In the genomic region with DNA sequence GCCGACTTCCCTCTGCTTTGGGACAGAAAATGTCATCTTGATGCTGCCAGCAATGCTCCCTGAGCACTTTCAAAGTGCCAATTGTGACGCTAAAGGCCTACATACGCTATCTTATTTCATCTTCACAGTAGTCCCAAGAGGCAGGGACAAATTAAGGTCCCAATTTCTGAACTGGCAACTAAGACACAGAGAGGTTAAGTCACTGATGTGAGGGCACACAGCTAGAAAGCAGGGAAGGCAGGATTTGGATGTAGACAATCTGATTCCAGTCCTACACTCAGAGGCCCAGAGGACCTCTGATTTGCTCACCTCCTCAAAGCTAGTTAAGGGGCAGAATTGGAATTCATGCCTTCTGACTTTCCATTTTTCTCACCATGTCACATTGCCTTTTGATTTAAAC, we compare ENCODE assay signal across 37 cellular contexts.
DNase-seq lines count a peak whose midpoint lies in the region; ATAC-seq, FAIRE-seq and TF ChIP-seq lines count a peak whose summit lies in the region.
"Had no signal": no experiment of that assay in that cellular context is flagged by ENCODE, and none has a peak within 500 bp of the region (broad histone marks: within the 10 kb centered on the region; RNA-seq: fewer than 3 reads in every experiment).

No MANE protein-coding gene starts in this region.

- ATAC-seq in GM23338 (no peak), K562 (no peak), HG03460 (IDR thresholded peaks at IDR 0.05; ENCODE audit: unreplicated experiment) (no peak), gastrocnemius medialis (no peak)
- ATAC-seq: A549; CD8-positive, alpha-beta T cell had no signal

- H3K27ac Mint-ChIP-seq in GM23338, result no peak overlapping the region
- no peak overlapping the region for H3K27ac Mint-ChIP-seq in mesothelial cell of epicardium
- H3K27ac Mint-ChIP-seq: B cell; CD14-positive monocyte; CD4-positive, alpha-beta memory T cell; CD4-positive, alpha-beta T cell; CD4-positive, CD25-positive, alpha-beta regulatory T cell; CD8-positive, alpha-beta memory T cell; CD8-positive, alpha-beta T cell had no signal

- H3K9me2 ChIP-seq in GM23338 (ENCODE audit: insufficient read depth), result no peaks in the 10 kb centered on the region

- H3K36me3 ChIP-seq in GM23338 (ENCODE audit: insufficient read depth), result no peaks in the 10 kb centered on the region
- no peaks in the 10 kb centered on the region for H3K36me3 ChIP-seq in HEK293 (ENCODE audit: control insufficient read depth in 2 of 2, insufficient read depth in 1 of 2, low read length in 2 of 2)
- no peaks in the 10 kb centered on the region for H3K36me3 ChIP-seq in K562 (ENCODE audit: control insufficient read depth, insufficient read depth, low read length)
- no peaks in the 10 kb centered on the region for H3K36me3 ChIP-seq in osteoblast (ENCODE audit: insufficient read depth, low read length)
- no peaks in the 10 kb centered on the region for H3K36me3 ChIP-seq in gastrocnemius medialis
- H3K36me3 ChIP-seq: BE2C; BLaER1; BLaER1 treated with 17β-estradiol and CSF1 and Interleukin-3, amounts not matched to agents 10 nM and 100 nM had no signal

- no peaks in the 10 kb centered on the region for H3F3A ChIP-seq in GM23338 (replicated peaks; ENCODE audit: low read depth)

- no peaks in the 10 kb centered on the region for H3K36me3 Mint-ChIP-seq in GM23338 (ENCODE audit: low read depth)
- no peaks in the 10 kb centered on the region for H3K36me3 Mint-ChIP-seq in mesothelial cell of epicardium
- H3K36me3 Mint-ChIP-seq: CD14-positive monocyte; CD4-positive, alpha-beta memory T cell; CD4-positive, CD25-positive, alpha-beta regulatory T cell; CD8-positive, alpha-beta memory T cell; CD8-positive, alpha-beta T cell had no signal

- H3K79me2 ChIP-seq in GM23338 (replicated peaks; ENCODE audit: insufficient read depth) (no peaks in the 10 kb centered on the region), K562 (ENCODE audit: control insufficient read depth, insufficient read depth, low read length) (no peaks in the 10 kb centered on the region), osteoblast (ENCODE audit: insufficient read depth, low read length) (no peaks in the 10 kb centered on the region)

- no peak for FAIRE-seq in K562 (lab: Jason Lieb, UNC)
- FAIRE-seq: A204.1, A549, D721Med had no signal

- TF ChIP-seq CTCF in GM23338 (conservative IDR thresholded peaks at IDR 0.05; ENCODE audit: low read depth in 2 of 2), result no peak
- TF ChIP-seq CTCF in HEK293 (tag by site-specific recombination; IDR thresholded peaks at IDR 0.05), result no peak
- TF ChIP-seq CTCF in K562 (IDR thresholded peaks at IDR 0.05 in 2 of 3, conservative IDR thresholded peaks at IDR 0.05 in 1 of 3; ENCODE audit: insufficient read depth in 2 of 3, low read depth in 1 of 3, low read length in 3 of 3), result no peak
- TF ChIP-seq CTCF in osteoblast (IDR thresholded peaks at IDR 0.05; ENCODE audit: extremely low read depth, low read depth, low read length), result no peak
- TF ChIP-seq CTCF in mesothelial cell of epicardium (IDR thresholded peaks at IDR 0.05; ENCODE audit: unreplicated experiment), result no peak
- TF ChIP-seq CTCF in gastrocnemius medialis (IDR thresholded peaks at IDR 0.05 in 4 of 5, conservative IDR thresholded peaks at IDR 0.05 in 1 of 5), result no peak

- TF ChIP-seq POLR2A in K562 (conservative IDR thresholded peaks at IDR 0.05) (no peak), gastrocnemius medialis (IDR thresholded peaks at IDR 0.05) (no peak)

- H3K9me3 ChIP-seq in HEK293 (ENCODE audit: control insufficient read depth, insufficient read depth, low read depth, low read length), result no peaks in the 10 kb centered on the region
- no peaks in the 10 kb centered on the region for H3K9me3 ChIP-seq in K562 (replicated peaks; ENCODE audit: control insufficient read depth, insufficient read depth, low read depth, low read length)
- H3K9me3 ChIP-seq in osteoblast (ENCODE audit: low read depth, low read length), result no peaks in the 10 kb centered on the region
- H3K9me3 ChIP-seq in gastrocnemius medialis, result no peaks in the 10 kb centered on the region
- H3K9me3 ChIP-seq: A549, BE2C, Caco-2 had no signal

- 0 out of 2 replicates have a peak overlapping the region, but pooled peaks have one; percentile 23 for H2AFZ ChIP-seq in GM23338
- H2AFZ ChIP-seq in K562 (ENCODE audit: low read depth, low read length), result no peak overlapping the region
- peak overlapping the region; percentile 10 for H2AFZ ChIP-seq in osteoblast (ENCODE audit: low read length)

- no peak overlapping the region for H3K9ac ChIP-seq in K562 (ENCODE audit: insufficient read depth in 1 of 2, low read depth in 2 of 2, low read length in 2 of 2)
- H3K9ac ChIP-seq: BLaER1; BLaER1 treated with 17β-estradiol and CSF1 and Interleukin-3, amounts not matched to agents 10 nM and 100 nM had no signal

- POLR2A ChIA-PET in HEK293 (lab: Yijun Ruan, JAX) (no interaction called here), K562 (lab: Yijun Ruan, JAX) (interaction anchor here (0.6 kb wide), 1 partner anchor 253 kb away, joined by 3 read pairs; no protein-coding TSS in a partner anchor)

- H3K4me2 ChIP-seq in GM23338, result no peak overlapping the region
- no peak overlapping the region for H3K4me2 ChIP-seq in K562 (ENCODE audit: insufficient read depth, low read length)
- H3K4me2 ChIP-seq in osteoblast (ENCODE audit: insufficient read depth, low read length), result no peak overlapping the region
- H3K4me2 ChIP-seq: A549; BLaER1; BLaER1 treated with 17β-estradiol and CSF1 and Interleukin-3, amounts not matched to agents 10 nM and 100 nM had no signal

- in situ Hi-C loops in K562 (cut with MboI) (no loop called here), gastrocnemius medialis (cut with MboI; ENCODE audit: low sequenced_read_pairs in 4 of 4) (no loop called here)

- intact Hi-C loops in K562 (cut with micrococcal nuclease) (no loop called here), gastrocnemius medialis (cut with DNase I; ENCODE audit: low total_unique reads) (no loop called here)

- H3K27me3 Mint-ChIP-seq in GM23338 (ENCODE audit: insufficient read depth, low read depth, poor library complexity) (peaks cover 2% of the 10 kb centered on the region), mesothelial cell of epicardium (ENCODE audit: low read depth) (no peaks in the 10 kb centered on the region)
- H3K27me3 Mint-ChIP-seq: CD4-positive, alpha-beta T cell had no signal

- TF ChIP-seq RAD21 in K562 (CRISPR knock-in tag; conservative IDR thresholded peaks at IDR 0.05 in 1 of 2, IDR thresholded peaks at IDR 0.05 in 1 of 2), result no peak

- DNase-seq in GM23338 (ENCODE audit: low spot score), result no peak
- no peak for DNase-seq in K562 (ENCODE audit: extremely low read depth in 1 of 4, low spot score in 3 of 4)
- no peak for DNase-seq in osteoblast (ENCODE audit: insufficient read length, low spot score, missing footprints)
- DNase-seq in mesothelial cell of epicardium (ENCODE audit: low spot score in 2 of 2, unreplicated experiment in 2 of 2), result no peak
- DNase-seq in gastrocnemius medialis, result no peak
- DNase-seq in hepatic stellate cell (ENCODE audit: low spot score), result no peak
- DNase-seq: 8988T; ACHN; AML-193; BE2C; C1 segment of cervical spinal cord; Caco-2; Calu3; CD4-positive, alpha-beta memory T cell; CD4-positive, alpha-beta T cell; CD4-positive, CD25-positive, alpha-beta regulatory T cell; CD8-positive, alpha-beta memory T cell; CD8-positive, alpha-beta T cell; COR-L47; DMS 273 treated with DMSO at 0.1 percent for 48 hours; DMS153; DMS53; DMS79; DMS79 treated with DMSO at 0.1 percent for 48 hours; DND-41; EL had no signal

- no peaks in the 10 kb centered on the region for H3K27me3 ChIP-seq in GM23338 (ENCODE audit: insufficient read depth)
- H3K27me3 ChIP-seq in K562 (ENCODE audit: control insufficient read depth in 2 of 2, insufficient read depth in 2 of 2, low read length in 2 of 2), result no peaks in the 10 kb centered on the region
- peaks cover 4% of the 10 kb centered on the region for H3K27me3 ChIP-seq in osteoblast (ENCODE audit: insufficient read depth, low read length)
- no peaks in the 10 kb centered on the region for H3K27me3 ChIP-seq in gastrocnemius medialis
- H3K27me3 ChIP-seq: BE2C; BLaER1; BLaER1 treated with 17β-estradiol and CSF1 and Interleukin-3, amounts not matched to agents 10 nM and 100 nM had no signal

- H3K4me1 Mint-ChIP-seq in GM23338, result no peaks in the 10 kb centered on the region
- peaks cover 6% of the 10 kb centered on the region for H3K4me1 Mint-ChIP-seq in mesothelial cell of epicardium
- H3K4me1 Mint-ChIP-seq: B cell; CD4-positive, alpha-beta memory T cell; CD4-positive, CD25-positive, alpha-beta regulatory T cell; CD8-positive, alpha-beta memory T cell had no signal

- no peak overlapping the region for H3K27ac ChIP-seq in GM23338 (ENCODE audit: low read depth)
- H3K27ac ChIP-seq in HEK293 (ENCODE audit: extremely low read depth, low read depth, low read length), result no peak overlapping the region
- no peak overlapping the region for H3K27ac ChIP-seq in K562 (ENCODE audit: extremely low read depth, low read depth, low read length)
- H3K27ac ChIP-seq in osteoblast (ENCODE audit: low read depth, low read length), result no peak overlapping the region
- H3K27ac ChIP-seq in gastrocnemius medialis, result no peak overlapping the region
- H3K27ac ChIP-seq: 22Rv1; A549; BLaER1; BLaER1 treated with 17β-estradiol and CSF1 and Interleukin-3, amounts not matched to agents 10 nM and 100 nM; C4-2B had no signal

- H3K9me3 Mint-ChIP-seq in GM23338 (no peaks in the 10 kb centered on the region), mesothelial cell of epicardium (no peaks in the 10 kb centered on the region)
- H3K9me3 Mint-ChIP-seq: CD4-positive, alpha-beta memory T cell; CD4-positive, alpha-beta T cell; CD8-positive, alpha-beta memory T cell; CD8-positive, alpha-beta T cell had no signal

- CTCF ChIA-PET in HEK293 (lab: Yijun Ruan, JAX) (interaction anchor here (0.7 kb wide), 1 partner anchor 483 kb away, joined by 3 read pairs; no protein-coding TSS in a partner anchor), K562 (lab: Yijun Ruan, JAX; ENCODE audit: low intra/inter-chr PET ratio) (no interaction called here)

- H3K4me3 ChIP-seq in GM23338, result no peak overlapping the region
- no peak overlapping the region for H3K4me3 ChIP-seq in HEK293 (ENCODE audit: low read depth, low read length)
- H3K4me3 ChIP-seq in K562, result no peak overlapping the region
- H3K4me3 ChIP-seq in osteoblast (ENCODE audit: insufficient read depth, low read length), result no peak overlapping the region
- no peak overlapping the region for H3K4me3 ChIP-seq in gastrocnemius medialis
- H3K4me3 ChIP-seq: A549; BLaER1; BLaER1 treated with 17β-estradiol and CSF1 and Interleukin-3, amounts not matched to agents 10 nM and 100 nM had no signal

- H3K4me3 Mint-ChIP-seq in GM23338 (no peak overlapping the region), mesothelial cell of epicardium (no peak overlapping the region)
- H3K4me3 Mint-ChIP-seq: B cell; CD14-positive monocyte; CD4-positive, alpha-beta memory T cell; CD4-positive, alpha-beta T cell; CD4-positive, CD25-positive, alpha-beta regulatory T cell; CD8-positive, alpha-beta memory T cell; CD8-positive, alpha-beta T cell had no signal

- BruUV-seq in K562 (replicated peaks; lab: Mats Ljungman, UMichigan), result no TSS peak

- no peak for TF ChIP-seq EP300 in K562 (IDR thresholded peaks at IDR 0.05; ENCODE audit: low read length)

- no peaks in the 10 kb centered on the region for H3K9me1 ChIP-seq in K562 (ENCODE audit: control insufficient read depth, insufficient read depth, low read length)

- WGBS in K562 (ENCODE audit: insufficient coverage, low coverage, missing lambda C conversion rate), result 0% methylated on average over 3 of the region's 3 CpGs

- H4K20me1 ChIP-seq in GM23338 (replicated peaks; ENCODE audit: insufficient read depth) (no peaks in the 10 kb centered on the region), K562 (replicated peaks; ENCODE audit: control insufficient read depth, insufficient read depth, low read length) (no peaks in the 10 kb centered on the region), osteoblast (ENCODE audit: insufficient read depth, low read length) (no peaks in the 10 kb centered on the region)
- H4K20me1 ChIP-seq: BLaER1; BLaER1 treated with 17β-estradiol and CSF1 and Interleukin-3, amounts not matched to agents 10 nM and 100 nM had no signal

- no peaks in the 10 kb centered on the region for H3K4me1 ChIP-seq in GM23338 (ENCODE audit: insufficient read depth)
- H3K4me1 ChIP-seq in HEK293 (ENCODE audit: control insufficient read depth, insufficient read depth, low read length), result peaks cover 2% of the 10 kb centered on the region; the same call in 1 of the 2 replicates
- no peaks in the 10 kb centered on the region for H3K4me1 ChIP-seq in K562 (replicated peaks in 1 of 2; ENCODE audit: control insufficient read depth in 2 of 2, insufficient read depth in 2 of 2, low read length in 2 of 2)
- no peaks in the 10 kb centered on the region for H3K4me1 ChIP-seq in osteoblast (ENCODE audit: insufficient read depth, low read length)
- H3K4me1 ChIP-seq in gastrocnemius medialis, result no peaks in the 10 kb centered on the region
- H3K4me1 ChIP-seq: A549, BLaER1, Caco-2 had no signal
